In genomic region chr12:24133385-24133784, GRCh38 we compare ENCODE assay signal across 20 cellular contexts.
A peak's percentile ranks its signal among the peaks of the same experiment; 100 is the strongest.
DNase-seq lines count a peak whose midpoint lies in the region; ATAC-seq, FAIRE-seq and TF ChIP-seq lines count a peak whose summit lies in the region.
"Had no signal": no experiment of that assay in that cellular context is flagged by ENCODE, and none has a peak within 500 bp of the region (broad histone marks: within the 10 kb centered on the region; RNA-seq: fewer than 3 reads in every experiment).

No MANE protein-coding gene starts in this region.

- no peaks in the 10 kb centered on the region for H4K20me1 ChIP-seq in astrocyte (ENCODE audit: insufficient read depth, low read length)

- ATAC-seq in activated naive CD4-positive, alpha-beta T cell treated with anti-CD3 and anti-CD28 coated beads, Interleukin-2, amount 50 U/mL, for 72 hours: no peak

- DNase-seq in NCI-H1436 treated with DMSO at 0.1 percent for 48 hours (lab: John Stamatoyannopoulos, UW) (peak; percentile 33), astrocyte (ENCODE audit: low read depth) (no peak), mesothelial cell of epicardium (ENCODE audit: low spot score in 2 of 2, unreplicated experiment in 2 of 2) (no peak), SHP77 (lab: John Stamatoyannopoulos, UW) (no peak), T-helper 9 cell (no peak)
- no peak for DNase-seq in activated naive CD4-positive, alpha-beta T cell treated with anti-CD3 and anti-CD28 coated beads, Interleukin-2, amount 50 U/mL, for 72 hours (ENCODE audit: low spot score in 2 of 2)
- DNase-seq: activated CD4-positive, alpha-beta T cell treated with anti-CD3 and anti-CD28 coated beads for 1 hour; activated CD8-positive, alpha-beta memory T cell treated with anti-CD3 and anti-CD28 coated beads, Interleukin-2, amount 50 U/mL, for 48 hours; activated naive CD4-positive, alpha-beta T cell treated with Interleukin-2 at 50 U/mL for 16 hours; BE2C; DMS79; GM23248; MV-4-11; ovary; Right ventricle myocardium superior; T-helper 2 cell; thyroid gland had no signal

- peaks cover 2% of the 10 kb centered on the region for H3K9me3 Mint-ChIP-seq in astrocyte (ENCODE audit: unreplicated experiment)
- no peaks in the 10 kb centered on the region for H3K9me3 Mint-ChIP-seq in mesothelial cell of epicardium
- peaks cover 4 to 8% of the 10 kb centered on the region in 2 donors for H3K9me3 Mint-ChIP-seq in activated naive CD4-positive, alpha-beta T cell treated with anti-CD3 and anti-CD28 coated beads, Interleukin-2, amount 50 U/mL, for 72 hours

- no peak overlapping the region for H3K9ac ChIP-seq in astrocyte (ENCODE audit: low read length)
- H3K9ac ChIP-seq: GM23248 had no signal

- CTCF ChIA-PET in HEK293 (lab: Yijun Ruan, JAX): interaction anchor here (1.2 kb wide), 1 partner anchor 24 kb away, joined by 3 read pairs; no protein-coding TSS in a partner anchor

- H3K27me3 Mint-ChIP-seq in astrocyte (ENCODE audit: low read depth, unreplicated experiment) (no peaks in the 10 kb centered on the region), mesothelial cell of epicardium (ENCODE audit: low read depth) (no peaks in the 10 kb centered on the region)

- H3K36me3 Mint-ChIP-seq in astrocyte (ENCODE audit: low read depth, unreplicated experiment): no peaks in the 10 kb centered on the region
- H3K36me3 Mint-ChIP-seq in mesothelial cell of epicardium: no peaks in the 10 kb centered on the region
- no peaks in the 10 kb centered on the region for H3K36me3 Mint-ChIP-seq in activated naive CD4-positive, alpha-beta T cell treated with anti-CD3 and anti-CD28 coated beads, Interleukin-2, amount 50 U/mL, for 72 hours

- H2AFZ ChIP-seq in astrocyte (ENCODE audit: low read depth, low read length): no peak overlapping the region
- H2AFZ ChIP-seq: GM23248 had no signal

- H3K9me3 ChIP-seq in HEK293 (ENCODE audit: control insufficient read depth, insufficient read depth, low read depth, low read length) (no peaks in the 10 kb centered on the region), astrocyte (ENCODE audit: insufficient read depth, low read depth, low read length) (no peaks in the 10 kb centered on the region)
- H3K9me3 ChIP-seq: BE2C, ovary, thyroid gland had no signal

- H3K79me2 ChIP-seq in astrocyte (ENCODE audit: insufficient read depth, low read length): no peaks in the 10 kb centered on the region

- no peaks in the 10 kb centered on the region for H3K27me3 ChIP-seq in astrocyte (ENCODE audit: insufficient read depth, low read length)
- H3K27me3 ChIP-seq: BE2C, ovary, thyroid gland had no signal

- no peak overlapping the region for H3K4me2 ChIP-seq in astrocyte (ENCODE audit: low read length)

- POLR2A ChIA-PET in HEK293 (lab: Yijun Ruan, JAX): no interaction called here

- no peak for FAIRE-seq in astrocyte (lab: Jason Lieb, UNC)
- FAIRE-seq: HTR-8/SVneo had no signal

- H3K4me1 Mint-ChIP-seq in astrocyte (ENCODE audit: low read depth, unreplicated experiment) (peaks cover 18% of the 10 kb centered on the region), mesothelial cell of epicardium (peaks cover 25% of the 10 kb centered on the region)

- H3K4me3 Mint-ChIP-seq in astrocyte (ENCODE audit: unreplicated experiment): no peak overlapping the region
- H3K4me3 Mint-ChIP-seq in mesothelial cell of epicardium: no peak overlapping the region
- H3K4me3 Mint-ChIP-seq: dendritic cell treated with granulocyte-macrophage colony-stimulating factor and Interleukin-4, amounts not matched to agents 40 ng/mL and 50 ng/mL, for 4 days had no signal

- H3K27ac Mint-ChIP-seq in astrocyte (ENCODE audit: unreplicated experiment) (peak overlapping the region; percentile 84), mesothelial cell of epicardium (peak overlapping the region; percentile 48)
- H3K27ac Mint-ChIP-seq in activated naive CD4-positive, alpha-beta T cell treated with anti-CD3 and anti-CD28 coated beads, Interleukin-2, amount 50 U/mL, for 72 hours: no peak overlapping the region
- H3K27ac Mint-ChIP-seq: dendritic cell treated with granulocyte-macrophage colony-stimulating factor and Interleukin-4, amounts not matched to agents 40 ng/mL and 50 ng/mL, for 4 days had no signal

- H3K27ac ChIP-seq in HEK293 (ENCODE audit: extremely low read depth, low read depth, low read length): no peak overlapping the region
- H3K27ac ChIP-seq in astrocyte (ENCODE audit: low read depth, low read length): no peak overlapping the region
- H3K27ac ChIP-seq: GM23248, ovary, thyroid gland had no signal

- no peaks in the 10 kb centered on the region for H3K36me3 ChIP-seq in HEK293 (ENCODE audit: control insufficient read depth in 2 of 2, insufficient read depth in 1 of 2, low read length in 2 of 2)
- H3K36me3 ChIP-seq in astrocyte (ENCODE audit: insufficient read depth, low read length): no peaks in the 10 kb centered on the region
- H3K36me3 ChIP-seq: BE2C, ovary, thyroid gland had no signal

- H3K4me1 ChIP-seq in HEK293 (ENCODE audit: control insufficient read depth, insufficient read depth, low read length) (peaks cover 6% of the 10 kb centered on the region; the same call in 1 of the 2 replicates), astrocyte (ENCODE audit: insufficient read depth, low read length) (no peaks in the 10 kb centered on the region)
- H3K4me1 ChIP-seq: BE2C, thyroid gland had no signal

- TF ChIP-seq CTCF in HEK293 (tag by site-specific recombination; IDR thresholded peaks at IDR 0.05): no peak
- no peak for TF ChIP-seq CTCF in astrocyte (IDR thresholded peaks at IDR 0.05; ENCODE audit: insufficient read depth, low read depth, low read length)
- TF ChIP-seq CTCF in mesothelial cell of epicardium (IDR thresholded peaks at IDR 0.05; ENCODE audit: unreplicated experiment): no peak

- H3K4me3 ChIP-seq in HEK293 (ENCODE audit: low read depth, low read length): no peak overlapping the region
- H3K4me3 ChIP-seq in astrocyte (ENCODE audit: insufficient read depth, low read depth, low read length): no peak overlapping the region
- H3K4me3 ChIP-seq: GM23248, ovary, thyroid gland had no signal

TF ChIP-seq in HEK293, 187 proteins besides CTCF, POLR2A, EP300 and RAD21:
- no peak for TF ChIP-seq ZNF561 (tag by site-specific recombination; IDR thresholded peaks at IDR 0.05; ENCODE audit: borderline replicate concordance)
- peak; percentile 23; the same call in 1 of the 2 replicates for TF ChIP-seq ZIC2 (tag by site-specific recombination; IDR thresholded peaks at IDR 0.05)
- TF ChIP-seq ZNF571 (tag by site-specific recombination; IDR thresholded peaks at IDR 0.05): no peak
- TF ChIP-seq ZNF362 (tag by site-specific recombination; IDR thresholded peaks at IDR 0.05): no peak

Comparison
In these comparisons a context has a peak if more than half of its experiments do, and no peak if none do; other contexts are left out.
1. H3K27ac Mint-ChIP-seq: peak in astrocyte (single experiment) and mesothelial cell of epicardium (single experiment); none in activated naive CD4-positive, alpha-beta T cell treated with anti-CD3 and anti-CD28 coated beads, Interleukin-2, amount 50 U/mL, for 72 hours (0 of 2).